23 cellular contexts compared by ENCODE assay signal in genomic region chr14:99212646-99213045, GRCh38. TPM values are rescaled to one million over a fixed set of nuclear protein-coding genes. Genes with fewer than 3 reads are reported as not detected.
DNase-seq lines count a peak whose midpoint lies in the region; ATAC-seq, FAIRE-seq and TF ChIP-seq lines count a peak whose summit lies in the region.
"Had no signal": no experiment of that assay in that cellular context is flagged by ENCODE, and none has a peak within 500 bp of the region (broad histone marks: within the 10 kb centered on the region; RNA-seq: fewer than 3 reads in every experiment).

No MANE protein-coding gene starts in this region.

- H3K27ac ChIP-seq in effector memory CD4-positive, alpha-beta T cell (ENCODE audit: insufficient read depth, low read length, poor library complexity, severe bottlenecking) = peak overlapping the region; percentile 67
- H3K27ac ChIP-seq in thymus (ENCODE audit: low read depth) = peak overlapping the region; percentile 43
- no peak overlapping the region for H3K27ac ChIP-seq in HepG2 (ENCODE audit: extremely low read length, insufficient read depth, low read length)
- H3K27ac ChIP-seq: neutrophil, sigmoid colon had no signal

- TF ChIP-seq POLR2A in HepG2 (IDR thresholded peaks at IDR 0.05; ENCODE audit: insufficient read depth in 1 of 2, low read depth in 2 of 2, low read length in 2 of 2) = no peak

- no peaks in the 10 kb centered on the region for H3K9me3 Mint-ChIP-seq in activated naive CD4-positive, alpha-beta T cell treated with anti-CD3 and anti-CD28 coated beads, Interleukin-2, amount 50 U/mL, for 24 hours
- no peaks in the 10 kb centered on the region for H3K9me3 Mint-ChIP-seq in activated CD4-positive, alpha-beta memory T cell treated with anti-CD3 and anti-CD28 coated beads, Interleukin-2, amount 10 ng/mL, durations not matched to agents 7 days and 5 days
- H3K9me3 Mint-ChIP-seq: HFFc6 had no signal

- WGBS in thymus = 89% methylated on average over 3 of the region's 3 CpGs
- no CpG with 5 or more reads among the region's 3 CpGs for WGBS in HepG2 (ENCODE audit: low lambda C conversion rate)

- BruUV-seq in HepG2 (replicated peaks; lab: Mats Ljungman, UMichigan) = no TSS peak

- in situ Hi-C loops in HepG2 (cut with HindIII; ENCODE audit: extremely low pct_ligation_motif_present, low pct_unique_long_range_greater_than_20kb) = no loop called here

- no peak for ATAC-seq in HepG2
- ATAC-seq: SK-N-SH treated with all-trans-retinoic acid at 6 μM for 48 hours had no signal

- H2AFZ ChIP-seq in HepG2 (ENCODE audit: low read length) = no peak overlapping the region

- H3K4me1 Mint-ChIP-seq in activated naive CD4-positive, alpha-beta T cell treated with anti-CD3 and anti-CD28 coated beads, Interleukin-2, amount 50 U/mL, for 24 hours = peaks cover 100% of the 10 kb centered on the region
- H3K4me1 Mint-ChIP-seq in activated CD4-positive, alpha-beta memory T cell treated with anti-CD3 and anti-CD28 coated beads, Interleukin-2, amount 10 ng/mL, durations not matched to agents 7 days and 5 days = peaks cover 99% of the 10 kb centered on the region

- DNase-seq in activated naive CD4-positive, alpha-beta T cell (lab: John Stamatoyannopoulos, UW) = no peak
- no peak for DNase-seq in activated CD4-positive, alpha-beta memory T cell treated with anti-CD3 and anti-CD28 coated beads, Interleukin-2, amount 10 ng/mL, durations not matched to agents 7 days and 5 days
- DNase-seq in effector memory CD4-positive, alpha-beta T cell = no peak
- DNase-seq in NOMO-1 (lab: John Stamatoyannopoulos, UW; ENCODE audit: unreplicated experiment in 2 of 2) (no peak), HepG2 (ENCODE audit: low spot score) (no peak)
- DNase-seq: activated gamma-delta T cell treated with Interleukin-2 at 50 U/mL for 16 hours; central memory CD4-positive, alpha-beta T cell; kidney glomerular epithelial cell; NCI-H1105 treated with DMSO at 0.1 percent for 48 hours; NCI-H2029; NCI-H2227 treated with DMSO at 0.1 percent for 48 hours; NCI-H748 treated with DMSO at 0.1 percent for 48 hours; sigmoid colon; trophoblast cell had no signal

- H4K20me1 ChIP-seq in HepG2 (ENCODE audit: insufficient read depth, low read length) = no peaks in the 10 kb centered on the region

- no peak for FAIRE-seq in HepG2 (lab: Jason Lieb, UNC)
- FAIRE-seq: astrocyte, GM19239 had no signal

- peak overlapping the region; percentile 98 for H3K27ac Mint-ChIP-seq in activated naive CD4-positive, alpha-beta T cell treated with anti-CD3 and anti-CD28 coated beads, Interleukin-2, amount 50 U/mL, for 24 hours
- peak overlapping the region; percentile 64 for H3K27ac Mint-ChIP-seq in activated CD4-positive, alpha-beta memory T cell treated with anti-CD3 and anti-CD28 coated beads, Interleukin-2, amount 10 ng/mL, durations not matched to agents 7 days and 5 days
- H3K27ac Mint-ChIP-seq: HFFc6, progenitor cell of endocrine pancreas had no signal

- no peaks in the 10 kb centered on the region for H3K9me3 ChIP-seq in effector memory CD4-positive, alpha-beta T cell (ENCODE audit: control insufficient read depth, low read length)
- H3K9me3 ChIP-seq in thymus (ENCODE audit: control insufficient read depth) (no peaks in the 10 kb centered on the region), HepG2 (ENCODE audit: low read length) (no peaks in the 10 kb centered on the region)
- H3K9me3 ChIP-seq: neutrophil, sigmoid colon had no signal

- CTCF ChIA-PET in activated CD4-positive, alpha-beta memory T cell treated with anti-CD3 and anti-CD28 coated beads, Interleukin-2, amount 10 ng/mL, durations not matched to agents 7 days and 5 days (lab: Charles Lee) = interaction anchor here (1.3 to 3.1 kb wide), 2 partner anchors 17 to 24 kb away, joined by 3 to 11 read pairs; no protein-coding TSS in a partner anchor
- CTCF ChIA-PET in HepG2 (lab: Yijun Ruan, JAX; ENCODE audit: low intra/inter-chr PET ratio, low total read pairs) = no interaction called here

- H3K4me2 ChIP-seq in HepG2 (ENCODE audit: low read depth, low read length) = no peak overlapping the region

- no peak for TF ChIP-seq RAD21 in HepG2 (CRISPR knock-in tag; IDR thresholded peaks at IDR 0.05)

- H3K4me3 ChIP-seq in effector memory CD4-positive, alpha-beta T cell (ENCODE audit: insufficient read depth, low read depth, low read length, poor library complexity, severe bottlenecking) = no peak overlapping the region
- H3K4me3 ChIP-seq in thymus (ENCODE audit: low read length) = no peak overlapping the region
- H3K4me3 ChIP-seq in HepG2 (replicated peaks in 1 of 3; ENCODE audit: insufficient read depth in 1 of 3, low read depth in 2 of 3, low read length in 3 of 3) = no peak overlapping the region
- H3K4me3 ChIP-seq: lung, sigmoid colon had no signal

- H3K79me2 ChIP-seq in HepG2 (ENCODE audit: insufficient read depth, low read length) = no peaks in the 10 kb centered on the region

- no peak for TF ChIP-seq CTCF in HepG2 (CRISPR knock-in tag; IDR thresholded peaks at IDR 0.05)

- peaks cover 5% of the 10 kb centered on the region for H3K36me3 ChIP-seq in effector memory CD4-positive, alpha-beta T cell (ENCODE audit: control insufficient read depth, insufficient read depth, low read length)
- H3K36me3 ChIP-seq in thymus (ENCODE audit: control insufficient read depth, insufficient read depth) = peaks cover 83% of the 10 kb centered on the region
- H3K36me3 ChIP-seq in HepG2 (replicated peaks in 1 of 2; ENCODE audit: control insufficient read depth in 1 of 2, insufficient read depth in 2 of 2, low read length in 2 of 2) = no peaks in the 10 kb centered on the region
- H3K36me3 ChIP-seq: neutrophil, sigmoid colon had no signal

- H3K4me3 Mint-ChIP-seq in activated naive CD4-positive, alpha-beta T cell treated with anti-CD3 and anti-CD28 coated beads, Interleukin-2, amount 50 U/mL, for 24 hours = peak overlapping the region; percentile 77
- no peak overlapping the region for H3K4me3 Mint-ChIP-seq in activated CD4-positive, alpha-beta memory T cell treated with anti-CD3 and anti-CD28 coated beads, Interleukin-2, amount 10 ng/mL, durations not matched to agents 7 days and 5 days

- H3K4me1 ChIP-seq in effector memory CD4-positive, alpha-beta T cell (ENCODE audit: control insufficient read depth, insufficient read depth, low read length, poor library complexity, severe bottlenecking) = peaks cover 99% of the 10 kb centered on the region
- H3K4me1 ChIP-seq in thymus (ENCODE audit: control insufficient read depth, insufficient read depth, low read length) (no peaks in the 10 kb centered on the region), HepG2 (ENCODE audit: insufficient read depth, low read length) (no peaks in the 10 kb centered on the region)

- H3K36me3 Mint-ChIP-seq in activated naive CD4-positive, alpha-beta T cell treated with anti-CD3 and anti-CD28 coated beads, Interleukin-2, amount 50 U/mL, for 24 hours = peaks cover 8% of the 10 kb centered on the region
- H3K36me3 Mint-ChIP-seq in activated CD4-positive, alpha-beta memory T cell treated with anti-CD3 and anti-CD28 coated beads, Interleukin-2, amount 10 ng/mL, durations not matched to agents 7 days and 5 days (ENCODE audit: low read depth) = peaks cover 53% of the 10 kb centered on the region

- no peak for TF ChIP-seq EP300 in HepG2 (IDR thresholded peaks at IDR 0.05; ENCODE audit: low read depth in 2 of 2, low read length in 2 of 2)
- no peak for TF ChIP-seq EP300 in HepG2 (CRISPR knock-in tag; IDR thresholded peaks at IDR 0.05; ENCODE audit: borderline replicate concordance)

- intact Hi-C loops in HepG2 (cut with micrococcal nuclease; ENCODE audit: unreplicated experiment) = no loop called here

- no peak overlapping the region for H3K9ac ChIP-seq in HepG2 (ENCODE audit: insufficient read depth, low read depth, low read length)

- no peaks in the 10 kb centered on the region for H3K27me3 Mint-ChIP-seq in activated naive CD4-positive, alpha-beta T cell treated with anti-CD3 and anti-CD28 coated beads, Interleukin-2, amount 50 U/mL, for 24 hours
- H3K27me3 Mint-ChIP-seq in activated CD4-positive, alpha-beta memory T cell treated with anti-CD3 and anti-CD28 coated beads, Interleukin-2, amount 10 ng/mL, durations not matched to agents 7 days and 5 days = no peaks in the 10 kb centered on the region

- POLR2A ChIA-PET in activated CD4-positive, alpha-beta memory T cell treated with anti-CD3 and anti-CD28 coated beads, Interleukin-2, amount 10 ng/mL, durations not matched to agents 7 days and 5 days (lab: Charles Lee) = interaction anchor here (1.0 to 31.5 kb wide), 5 partner anchors 9 to 50 kb away, joined by 3 to 573 read pairs (median 4); no protein-coding TSS in a partner anchor
- POLR2A ChIA-PET in HepG2 (lab: Yijun Ruan, JAX) = no interaction called here

- no peaks in the 10 kb centered on the region for H3K27me3 ChIP-seq in effector memory CD4-positive, alpha-beta T cell (replicated peaks; ENCODE audit: control insufficient read depth, insufficient read depth, low read length, poor library complexity, severe bottlenecking)
- H3K27me3 ChIP-seq in thymus (ENCODE audit: control insufficient read depth, insufficient read depth) (no peaks in the 10 kb centered on the region), HepG2 (ENCODE audit: control insufficient read depth in 1 of 2, insufficient read depth in 2 of 2, low read length in 2 of 2) (peaks cover 4 to 48% of the 10 kb centered on the region in 2 experiments)
- H3K27me3 ChIP-seq: neutrophil, sigmoid colon had no signal

RNA-seq across cellular contexts. Expression of gene BCL11B, which starts 59.4 kb away (rescaled TPM):
- 10 to 100 TPM; 81.7 to 82.0 TPM for total RNA-seq in activated CD4-positive, alpha-beta memory T cell treated with anti-CD3 and anti-CD28 coated beads, Interleukin-2, amount 10 ng/mL, durations not matched to agents 7 days and 5 days
- 15.1 TPM for polyA plus RNA-seq in thymus
- total RNA-seq in HepG2 (2016; rRNA removed; fragmentation: Illumina TruSeq; extraction: Trizol) = not detected in 2 replicates
- total RNA-seq in HepG2 (2016; cell fraction: cytosol; rRNA removed; fragmentation: Illumina TruSeq; extraction: Trizol; ENCODE audit: low read depth) = not detected in 2 replicates
- not detected in 2 replicates for total RNA-seq in HepG2 (2016; cell fraction: insoluble cytoplasmic fraction; rRNA removed; fragmentation: Illumina TruSeq; extraction: Trizol)
- not detected in 2 replicates for total RNA-seq in HepG2 (2016; cell fraction: membrane; rRNA removed; fragmentation: Illumina TruSeq; extraction: Trizol)
- total RNA-seq in HepG2 (2016; cell fraction: nucleus; rRNA removed; fragmentation: Illumina TruSeq; extraction: Trizol) = not detected in 2 replicates
- polyA plus RNA-seq in HepG2 (2011; rRNA removed) = not detected in 2 replicates
- polyA plus RNA-seq in HepG2 (2011; cell fraction: cytosol; rRNA removed) = not detected in 2 replicates
- 0.02 and 0.03 TPM in 2 replicates for polyA plus RNA-seq in HepG2 (2011; cell fraction: nucleus; rRNA removed)
- not detected in 2 replicates for polyA plus RNA-seq in HepG2 (2012)
- not detected in 2 replicates for polyA plus RNA-seq in HepG2 (2016; cell fraction: cytosol; fragmentation: Illumina TruSeq; extraction: Trizol; ENCODE audit: low read depth)
- polyA plus RNA-seq in HepG2 (2016; cell fraction: insoluble cytoplasmic fraction; fragmentation: Illumina TruSeq; extraction: Trizol; ENCODE audit: low read depth) = not detected in 2 replicates
- polyA plus RNA-seq in HepG2 (2016; cell fraction: membrane; fragmentation: Illumina TruSeq; extraction: Trizol; ENCODE audit: low read depth) = not detected in 2 replicates
- not detected in 2 replicates for polyA plus RNA-seq in HepG2 (2016; cell fraction: nucleus; fragmentation: Illumina TruSeq; extraction: Trizol; ENCODE audit: insufficient read depth, low read depth)
- not detected in 2 replicates for polyA minus RNA-seq in HepG2 (2011; rRNA and poly(A)+ RNA removed; ENCODE audit: low replicate concordance)
- not detected in 2 replicates for polyA minus RNA-seq in HepG2 (2011; cell fraction: cytosol; rRNA and poly(A)+ RNA removed)
- under 0.01 TPM in 1 of 2 replicates, not detected in the other for polyA minus RNA-seq in HepG2 (2011; cell fraction: nucleus; rRNA and poly(A)+ RNA removed)

Comparison
In these comparisons a context has a peak if more than half of its experiments do, and no peak if none do; other contexts are left out.
1. RNA of gene BCL11B, which starts 59.4 kb away (total RNA-seq): 81.7 to 82.0 TPM in activated CD4-positive, alpha-beta memory T cell treated with anti-CD3 and anti-CD28 coated beads, Interleukin-2, amount 10 ng/mL, durations not matched to agents 7 days and 5 days; not detected in HepG2; every median in the first group is over 10 times any median in the second.